In genomic region chr17:2776589-2777241, GRCh38 we compare ENCODE assay signal across 8 cellular contexts. TPM values are rescaled to one million over a fixed set of nuclear protein-coding genes. Genes with fewer than 3 reads are reported as not detected.
DNase-seq lines count a peak whose midpoint lies in the region; ATAC-seq and TF ChIP-seq lines count a peak whose summit lies in the region.

No MANE protein-coding gene starts in this region.

- no peaks in the 10 kb centered on the region for H3K9me3 ChIP-seq in hepatocyte (ENCODE audit: low read depth)

- DNase-seq in activated CD8-positive, alpha-beta memory T cell treated with anti-CD3 and anti-CD28 coated beads, Interleukin-2, amount 10 ng/mL, durations not matched to agents 7 days and 5 days: no peak
- DNase-seq in activated CD8-positive, alpha-beta memory T cell treated with anti-CD3 and anti-CD28 coated beads, Interleukin-2, amount 50 U/mL, for 48 hours: no peak
- DNase-seq in SHP77 treated with DMSO at 0.1 percent for 48 hours (lab: John Stamatoyannopoulos, UW) (peak; percentile 34), hepatocyte (ENCODE audit: low spot score) (peak; percentile 65), amniotic stem cell (lab: John Stamatoyannopoulos, UW) (no peak), RWPE1 (ENCODE audit: low spot score) (no peak)
- no peak for DNase-seq in stimulated activated naive CD8-positive, alpha-beta T cell treated with anti-CD3 and anti-CD28 coated beads, Interleukin-15, Interleukin-2, amounts not matched to agents 100 U/mL and 50 U/mL, for 24 hours

- H3K4me2 ChIP-seq in hepatocyte: peak overlapping the region; percentile 91

- H3K27me3 ChIP-seq in hepatocyte: peaks cover 12% of the 10 kb centered on the region

- WGBS in hepatocyte (ENCODE audit: low lambda C conversion rate, missing lambda C conversion rate): 1% methylated on average over 31 of the region's 80 CpGs

- H3K9me2 ChIP-seq in hepatocyte (replicated peaks; ENCODE audit: insufficient read depth): no peaks in the 10 kb centered on the region

- ATAC-seq in activated CD8-positive, alpha-beta memory T cell treated with anti-CD3 and anti-CD28 coated beads, Interleukin-2, amount 10 ng/mL, durations not matched to agents 7 days and 5 days: peak; percentile 45
- ATAC-seq in stimulated activated naive CD8-positive, alpha-beta T cell treated with anti-CD3 and anti-CD28 coated beads, Interleukin-15, Interleukin-2, amounts not matched to agents 100 U/mL and 50 U/mL, for 24 hours: peak; percentile 15
- no peak for ATAC-seq in GM19467 (IDR thresholded peaks at IDR 0.05; ENCODE audit: unreplicated experiment)

- H3K27ac Mint-ChIP-seq in activated CD8-positive, alpha-beta memory T cell treated with anti-CD3 and anti-CD28 coated beads, Interleukin-2, amount 10 ng/mL, durations not matched to agents 7 days and 5 days: no peak overlapping the region

- H3K27ac ChIP-seq in hepatocyte (no peak overlapping the region), RWPE1 (no peak overlapping the region)

- H3K36me3 ChIP-seq in hepatocyte (replicated peaks; ENCODE audit: insufficient read depth, low read depth): no peaks in the 10 kb centered on the region

- POLR2A ChIA-PET in RWPE1 (lab: Yijun Ruan, JAX; ENCODE audit: low non-redundant PET): no interaction called here

- peak overlapping the region; percentile 33 for H2AFZ ChIP-seq in hepatocyte

- H4K20me1 ChIP-seq in hepatocyte (ENCODE audit: insufficient read depth, poor library complexity, severe bottlenecking): no peaks in the 10 kb centered on the region

- no peak overlapping the region for H3K4me3 Mint-ChIP-seq in activated CD8-positive, alpha-beta memory T cell treated with anti-CD3 and anti-CD28 coated beads, Interleukin-2, amount 10 ng/mL, durations not matched to agents 7 days and 5 days

- no peak for TF ChIP-seq CTCF in hepatocyte (IDR thresholded peaks at IDR 0.05; ENCODE audit: poor library complexity)
- no peak for TF ChIP-seq CTCF in RWPE1 (conservative IDR thresholded peaks at IDR 0.05; ENCODE audit: low read depth)

- peak overlapping the region; percentile 45 for H3K4me3 ChIP-seq in hepatocyte

- CTCF ChIA-PET in activated CD8-positive, alpha-beta memory T cell treated with anti-CD3 and anti-CD28 coated beads, Interleukin-2, amount 10 ng/mL, durations not matched to agents 7 days and 5 days (lab: Charles Lee): interaction anchor here (3.5 kb wide), 1 partner anchor 9 kb away, joined by 17 read pairs; no protein-coding TSS in a partner anchor
- CTCF ChIA-PET in RWPE1 (lab: Yijun Ruan, JAX): interaction anchor here (0.7 to 1.3 kb wide), 3 partner anchors 10 to 395 kb away, joined by 4 to 6 read pairs (median 5); no protein-coding TSS in a partner anchor

- no peaks in the 10 kb centered on the region for H3K4me1 ChIP-seq in hepatocyte (ENCODE audit: insufficient read depth)

- peaks cover 7% of the 10 kb centered on the region for H3K4me1 Mint-ChIP-seq in activated CD8-positive, alpha-beta memory T cell treated with anti-CD3 and anti-CD28 coated beads, Interleukin-2, amount 10 ng/mL, durations not matched to agents 7 days and 5 days

- H3K79me2 ChIP-seq in hepatocyte: no peaks in the 10 kb centered on the region

- no peaks in the 10 kb centered on the region for H3K9me3 Mint-ChIP-seq in activated CD8-positive, alpha-beta memory T cell treated with anti-CD3 and anti-CD28 coated beads, Interleukin-2, amount 10 ng/mL, durations not matched to agents 7 days and 5 days (ENCODE audit: low read depth)

- H3K27me3 Mint-ChIP-seq in activated CD8-positive, alpha-beta memory T cell treated with anti-CD3 and anti-CD28 coated beads, Interleukin-2, amount 10 ng/mL, durations not matched to agents 7 days and 5 days: peaks cover 46% of the 10 kb centered on the region

- no peaks in the 10 kb centered on the region for H3K36me3 Mint-ChIP-seq in activated CD8-positive, alpha-beta memory T cell treated with anti-CD3 and anti-CD28 coated beads, Interleukin-2, amount 10 ng/mL, durations not matched to agents 7 days and 5 days

RNA-seq across cellular contexts. Expression of gene RAP1GAP2, which starts 19.5 kb away (rescaled TPM):
- 10 to 100 TPM in 1 of 2 experiments, 1 to 10 TPM in 1; 6.5 to 26.2 TPM for total RNA-seq in activated CD8-positive, alpha-beta memory T cell treated with anti-CD3 and anti-CD28 coated beads, Interleukin-2, amount 10 ng/mL, durations not matched to agents 7 days and 5 days
- total RNA-seq in hepatocyte: 8.6 and 10.0 TPM in 2 replicates
- polyA plus RNA-seq in hepatocyte: 3.0 and 4.6 TPM in 2 replicates

RNA-seq across cellular contexts. Expression of gene CCDC92B, which starts 27.3 kb away (rescaled TPM):
- under 1 TPM in 1 of 2 experiments, not detected in 1; 0.12 TPM for total RNA-seq in activated CD8-positive, alpha-beta memory T cell treated with anti-CD3 and anti-CD28 coated beads, Interleukin-2, amount 10 ng/mL, durations not matched to agents 7 days and 5 days
- total RNA-seq in hepatocyte: 0.12 TPM in 1 of 2 replicates, not detected in the other
- polyA plus RNA-seq in hepatocyte: 0.10 TPM in 1 of 2 replicates, not detected in the other

Comparison
In these comparisons a context has a peak if more than half of its experiments do, and no peak if none do; other contexts are left out.
1. DNase-seq: peak in SHP77 treated with DMSO at 0.1 percent for 48 hours (single experiment) and hepatocyte (single experiment); none in activated CD8-positive, alpha-beta memory T cell treated with anti-CD3 and anti-CD28 coated beads, Interleukin-2, amount 10 ng/mL, durations not matched to agents 7 days and 5 days (single experiment), activated CD8-positive, alpha-beta memory T cell treated with anti-CD3 and anti-CD28 coated beads, Interleukin-2, amount 50 U/mL, for 48 hours (single experiment), stimulated activated naive CD8-positive, alpha-beta T cell treated with anti-CD3 and anti-CD28 coated beads, Interleukin-15, Interleukin-2, amounts not matched to agents 100 U/mL and 50 U/mL, for 24 hours (single experiment), amniotic stem cell (single experiment) and RWPE1 (single experiment).